ENCODE assay signal across 8 cellular contexts in genomic region chr5:173055042-173055721, GRCh38. TPM values are rescaled to one million over a fixed set of nuclear protein-coding genes. Genes with fewer than 3 reads are reported as not detected.
DNase-seq lines count a peak whose midpoint lies in the region; ATAC-seq, FAIRE-seq and TF ChIP-seq lines count a peak whose summit lies in the region.

No MANE protein-coding gene starts in this region.

- no peaks in the 10 kb centered on the region for H4K20me1 ChIP-seq in KMS-11 (ENCODE audit: insufficient read depth)

- H2AFZ ChIP-seq in KMS-11 (ENCODE audit: low read depth) = peak overlapping the region; percentile 62; the same call in 1 of the 2 replicates

- peaks cover 30% of the 10 kb centered on the region for H3K4me1 Mint-ChIP-seq in nephron progenitor cell

- ATAC-seq in GM19351 (IDR thresholded peaks at IDR 0.05; ENCODE audit: unreplicated experiment) (no peak), HG03378 (IDR thresholded peaks at IDR 0.05; ENCODE audit: unreplicated experiment) (no peak), GM19328 (IDR thresholded peaks at IDR 0.05; ENCODE audit: unreplicated experiment) (no peak)

- H3K36me3 Mint-ChIP-seq in nephron progenitor cell (ENCODE audit: low read depth) = no peaks in the 10 kb centered on the region

- DNase-seq in AG10803 (ENCODE audit: low read depth) = no peak
- no peak for DNase-seq in coronary artery (ENCODE audit: low spot score)
- no peak for DNase-seq in nephron progenitor cell
- DNase-seq in GM12892 (ENCODE audit: insufficient read length) = no peak

- H3K4me3 Mint-ChIP-seq in nephron progenitor cell = peak overlapping the region; percentile 94

- no peak overlapping the region for H3K27ac ChIP-seq in KMS-11
- no peak overlapping the region for H3K27ac ChIP-seq in coronary artery

- no peaks in the 10 kb centered on the region for H3K9me3 Mint-ChIP-seq in nephron progenitor cell

- H3K27ac Mint-ChIP-seq in nephron progenitor cell = no peak overlapping the region

- H3K4me3 ChIP-seq in AG10803 (ENCODE audit: low read length) = peak overlapping the region; percentile 68
- no peak overlapping the region for H3K4me3 ChIP-seq in KMS-11 (IDR thresholded peaks at IDR 0.05; ENCODE audit: insufficient read depth, low read depth, low read length)
- H3K4me3 ChIP-seq in coronary artery = peak overlapping the region; percentile 100

- peak overlapping the region; percentile 37 for H3K4me2 ChIP-seq in KMS-11

- H3K27me3 Mint-ChIP-seq in nephron progenitor cell (ENCODE audit: low read depth, poor library complexity) = peaks cover 27% of the 10 kb centered on the region

- no peaks in the 10 kb centered on the region for H3K36me3 ChIP-seq in KMS-11 (ENCODE audit: insufficient read depth)

- peaks cover 11% of the 10 kb centered on the region for H3K4me1 ChIP-seq in KMS-11 (ENCODE audit: low read depth, poor library complexity, severe bottlenecking)

- no peak for FAIRE-seq in GM12892 (lab: Jason Lieb, UNC)

- TF ChIP-seq CTCF in AG10803 (conservative IDR thresholded peaks at IDR 0.05; ENCODE audit: low read length) (no peak), KMS-11 (conservative IDR thresholded peaks at IDR 0.05; ENCODE audit: low read depth, low read length) (no peak), coronary artery (IDR thresholded peaks at IDR 0.05) (no peak), nephron progenitor cell (IDR thresholded peaks at IDR 0.05) (no peak)

- H3K9ac ChIP-seq in KMS-11 = no peak overlapping the region

- no peaks in the 10 kb centered on the region for H3K27me3 ChIP-seq in KMS-11 (ENCODE audit: insufficient read depth, low read depth)

- H3K79me2 ChIP-seq in KMS-11 (ENCODE audit: insufficient read depth, low read depth) = peaks cover 4% of the 10 kb centered on the region; the same call in 1 of the 2 replicates

- no peak for TF ChIP-seq POLR2A in GM12892 (IDR thresholded peaks at IDR 0.05; ENCODE audit: low read depth, low read length)

RNA-seq across cellular contexts. Expression of gene CREBRF, which starts 1.0 kb away (rescaled TPM):
- polyA plus RNA-seq in GM12892 (2012; ENCODE audit: missing spikeins) = 10.9 TPM
